In the genomic region with DNA sequence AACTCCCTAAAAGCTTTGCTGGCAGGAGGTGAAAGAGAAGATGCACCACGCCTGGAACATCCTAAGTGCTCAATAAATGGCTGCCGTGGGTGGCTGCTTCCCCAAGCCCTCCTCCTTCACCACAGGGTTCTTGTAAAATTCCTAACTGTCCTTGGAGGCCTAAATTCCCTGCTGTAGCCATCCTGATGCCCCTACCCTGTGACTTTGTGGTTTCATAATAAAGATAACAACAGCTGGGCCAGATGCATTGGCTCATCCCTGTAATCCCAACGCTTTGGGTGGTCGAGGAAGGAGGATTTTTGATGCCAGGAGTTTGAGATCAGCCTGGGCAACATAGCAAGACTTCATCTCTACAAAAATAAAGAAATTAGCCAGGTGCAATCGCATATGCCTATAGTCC, we compare ENCODE assay signal across 23 cellular contexts.
"Had no signal": no experiment of that assay in that cellular context is flagged by ENCODE, and none has a peak within 500 bp of the region (broad histone marks: within the 10 kb centered on the region; RNA-seq: fewer than 3 reads in every experiment).

No MANE protein-coding gene starts in this region.

- H3K27me3 ChIP-seq: colonic mucosa, esophagus muscularis mucosa, esophagus squamous epithelium, foreskin keratinocyte, gastrocnemius medialis, gastroesophageal sphincter, heart left ventricle, heart right ventricle had no signal

- H3K36me3 ChIP-seq: colonic mucosa, esophagus muscularis mucosa, esophagus squamous epithelium, gastrocnemius medialis, gastroesophageal sphincter, heart left ventricle, heart right ventricle had no signal

- H3K27ac ChIP-seq: colonic mucosa, coronary artery, dorsolateral prefrontal cortex, epithelial cell of prostate, esophagus muscularis mucosa, esophagus squamous epithelium, foreskin keratinocyte, gastrocnemius medialis, gastroesophageal sphincter, heart left ventricle, heart right ventricle had no signal

- DNase-seq: colonic mucosa; cortex of kidney; dermis blood vessel endothelial cell; dorsolateral prefrontal cortex; effector CD4-positive, alpha-beta T cell; effector CD8-positive, alpha-beta T cell; effector memory CD4-positive, alpha-beta T cell; effector memory CD8-positive, alpha-beta T cell; endodermal cell; erythroblast; esophagus squamous epithelium; foreskin fibroblast; foreskin keratinocyte; foreskin melanocyte; gastrocnemius medialis; glutamatergic neuron; head of caudate nucleus; heart left ventricle; heart right ventricle had no signal

- H3K9me3 ChIP-seq: colonic mucosa, esophagus muscularis mucosa, gastrocnemius medialis, gastroesophageal sphincter, heart left ventricle had no signal

- H3K4me1 ChIP-seq: colonic mucosa, esophagus muscularis mucosa, esophagus squamous epithelium, foreskin keratinocyte, gastrocnemius medialis, gastroesophageal sphincter, heart left ventricle, heart right ventricle had no signal

- H3K4me3 ChIP-seq: colonic mucosa, coronary artery, dorsolateral prefrontal cortex, esophagus muscularis mucosa, esophagus squamous epithelium, gastrocnemius medialis, gastroesophageal sphincter, heart left ventricle, heart right ventricle had no signal
